ENCODE assay signal across 22 cellular contexts in the genomic region with DNA sequence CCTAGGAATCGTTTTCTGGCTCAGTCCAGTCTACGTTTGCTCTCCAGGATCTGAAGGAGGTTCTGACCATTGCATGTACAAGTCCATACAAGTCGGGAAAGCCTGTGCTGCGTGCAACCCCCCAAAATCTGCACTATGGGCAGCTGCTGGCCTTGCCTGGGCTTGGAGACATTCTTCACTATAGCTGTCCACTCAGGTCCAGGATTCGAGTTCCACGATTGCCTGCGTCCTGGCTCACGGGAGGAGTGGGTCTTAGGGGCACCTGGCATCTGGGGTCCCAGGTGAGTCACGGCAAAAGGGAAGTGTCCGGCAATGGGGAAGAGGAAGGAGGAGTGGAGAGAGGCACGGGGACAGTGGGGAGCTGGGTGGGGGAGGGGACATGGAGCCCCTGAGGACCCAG.
"Had no signal": no experiment of that assay in that cellular context is flagged by ENCODE, and none has a peak within 500 bp of the region (broad histone marks: within the 10 kb centered on the region; RNA-seq: fewer than 3 reads in every experiment).

No MANE protein-coding gene starts in this region.

- H3K36me3 ChIP-seq: brain microvascular endothelial cell, MG63 had no signal

- H3K27ac ChIP-seq: brain microvascular endothelial cell, PC-9 had no signal

- H3K4me2 ChIP-seq: PC-9 had no signal

- H3K9me3 ChIP-seq: MG63 had no signal

- H3K27me3 ChIP-seq: brain microvascular endothelial cell had no signal

- H3K36me3 Mint-ChIP-seq: activated naive CD8-positive, alpha-beta T cell treated with anti-CD3 and anti-CD28 coated beads for 36 hours had no signal

- ATAC-seq: activated CD4-positive, alpha-beta T cell treated with anti-CD3 and anti-CD28 coated beads for 36 hours; activated T-helper 17 cell treated with anti-CD3 and anti-CD28 coated beads, Interleukin-2, amount 50 U/mL, for 72 hours had no signal

- H3K27ac Mint-ChIP-seq: activated B cell treated with CpG ODN at 0.5 μM for 24 hours; activated CD4-positive, alpha-beta memory T cell treated with anti-CD3 and anti-CD28 coated beads, Interleukin-2, amount 10 ng/mL, durations not matched to agents 7 days and 5 days; activated CD4-positive, alpha-beta T cell treated with anti-CD3 and anti-CD28 coated beads for 36 hours; activated naive CD4-positive, alpha-beta T cell treated with anti-CD3 and anti-CD28 coated beads for 36 hours; activated naive CD8-positive, alpha-beta T cell treated with anti-CD3 and anti-CD28 coated beads for 36 hours; activated T-helper 17 cell treated with anti-CD3 and anti-CD28 coated beads, Interleukin-2, amount 50 U/mL, for 72 hours; T-helper 1 cell treated with Interleukin-12 subunit alpha and Interleukin-12 subunit beta and Interleukin-4 antibody, amounts not matched to agents 30 μg/mL and 1 μg/mL, for 36 hours had no signal

- H3K4me3 Mint-ChIP-seq: activated B cell treated with CpG ODN at 0.5 μM for 24 hours; activated CD4-positive, alpha-beta memory T cell treated with anti-CD3 and anti-CD28 coated beads, Interleukin-2, amount 10 ng/mL, durations not matched to agents 7 days and 5 days; activated CD4-positive, alpha-beta T cell treated with anti-CD3 and anti-CD28 coated beads for 36 hours; activated naive CD4-positive, alpha-beta T cell treated with anti-CD3 and anti-CD28 coated beads for 36 hours; activated naive CD8-positive, alpha-beta T cell treated with anti-CD3 and anti-CD28 coated beads for 36 hours; activated T-helper 17 cell treated with anti-CD3 and anti-CD28 coated beads, Interleukin-2, amount 50 U/mL, for 72 hours; T-helper 1 cell treated with Interleukin-12 subunit alpha and Interleukin-12 subunit beta and Interleukin-4 antibody, amounts not matched to agents 30 μg/mL and 1 μg/mL, for 36 hours had no signal

- H3K9me3 Mint-ChIP-seq: activated B cell treated with CpG ODN at 0.5 μM for 24 hours; activated CD4-positive, alpha-beta memory T cell treated with anti-CD3 and anti-CD28 coated beads, Interleukin-2, amount 10 ng/mL, durations not matched to agents 7 days and 5 days; activated naive CD4-positive, alpha-beta T cell treated with anti-CD3 and anti-CD28 coated beads for 36 hours; activated naive CD8-positive, alpha-beta T cell treated with anti-CD3 and anti-CD28 coated beads for 36 hours; activated T-helper 17 cell treated with anti-CD3 and anti-CD28 coated beads, Interleukin-2, amount 50 U/mL, for 72 hours; T-helper 1 cell treated with Interleukin-12 subunit alpha and Interleukin-12 subunit beta and Interleukin-4 antibody, amounts not matched to agents 30 μg/mL and 1 μg/mL, for 36 hours had no signal

- DNase-seq: activated B cell treated with CpG ODN at 0.5 μM for 24 hours; activated CD4-positive, alpha-beta memory T cell treated with anti-CD3 and anti-CD28 coated beads, Interleukin-2, amount 10 ng/mL, durations not matched to agents 7 days and 5 days; activated CD4-positive, alpha-beta T cell treated with anti-CD3 and anti-CD28 coated beads for 36 hours; activated CD4-positive, alpha-beta T cell treated with anti-CD3 and anti-CD28 coated beads, Interleukin-2, amount 50 U/mL, for 1 hour; activated gamma-delta T cell; activated naive CD4-positive, alpha-beta T cell treated with anti-CD3 and anti-CD28 coated beads for 36 hours; activated naive CD8-positive, alpha-beta T cell treated with anti-CD3 and anti-CD28 coated beads for 36 hours; activated T-cell treated with anti-CD3 and anti-CD28 coated beads for 4 hours; activated T-cell treated with anti-CD3 and anti-CD28 coated beads, Interleukin-2, amount 50 U/mL, for 48 hours; brain microvascular endothelial cell; caudate nucleus; MG63; NCI-H1105 treated with DMSO at 0.1 percent for 48 hours; NCI-H1436 treated with DMSO at 0.1 percent for 48 hours; NCI-H187; NCI-H2081; NCI-H446; NCI-H524; PC-9; SHP77 treated with DMSO at 0.1 percent for 48 hours had no signal

- H3K4me1 Mint-ChIP-seq: activated B cell treated with CpG ODN at 0.5 μM for 24 hours; activated CD4-positive, alpha-beta memory T cell treated with anti-CD3 and anti-CD28 coated beads, Interleukin-2, amount 10 ng/mL, durations not matched to agents 7 days and 5 days; activated CD4-positive, alpha-beta T cell treated with anti-CD3 and anti-CD28 coated beads for 36 hours; activated naive CD8-positive, alpha-beta T cell treated with anti-CD3 and anti-CD28 coated beads for 36 hours; activated T-helper 17 cell treated with anti-CD3 and anti-CD28 coated beads, Interleukin-2, amount 50 U/mL, for 72 hours had no signal

- H2AFZ ChIP-seq: PC-9 had no signal

- H3K4me3 ChIP-seq: MG63, PC-9 had no signal
